Comparison of ENCODE assay signal across 11 cellular contexts in genomic region chr17:27495460-27495859, GRCh38. TPM values are rescaled to one million over a fixed set of nuclear protein-coding genes. Genes with fewer than 3 reads are reported as not detected.
DNase-seq lines count a peak whose midpoint lies in the region; ATAC-seq, FAIRE-seq and TF ChIP-seq lines count a peak whose summit lies in the region.
"Had no signal": no experiment of that assay in that cellular context is flagged by ENCODE, and none has a peak within 500 bp of the region (broad histone marks: within the 10 kb centered on the region; RNA-seq: fewer than 3 reads in every experiment).

No MANE protein-coding gene starts in this region.

- TF ChIP-seq EP300 in stomach (IDR thresholded peaks at IDR 0.05): no peak

- H3K36me3 ChIP-seq in PC-9 (ENCODE audit: low read depth) (no peaks in the 10 kb centered on the region), kidney (ENCODE audit: control insufficient read depth in 1 of 2, insufficient read depth in 2 of 2, low read length in 2 of 2) (no peaks in the 10 kb centered on the region), stomach (no peaks in the 10 kb centered on the region)

- no peaks in the 10 kb centered on the region for H4K20me1 ChIP-seq in PC-9 (ENCODE audit: insufficient read depth)

- CTCF ChIA-PET in PC-9 (lab: Charles Lee): interaction anchor here (2.0 to 2.3 kb wide), 2 partner anchors 85 to 104 kb away, joined by 4 to 6 read pairs; no protein-coding TSS in a partner anchor

- POLR2A ChIA-PET in PC-9 (lab: Charles Lee; ENCODE audit: unreplicated experiment): no interaction called here

- H3K4me3 ChIP-seq in PC-9 (peak overlapping the region; percentile 54; the same call in 1 of the 2 replicates), kidney (ENCODE audit: low read length in 2 of 2) (peak overlapping the region in 1 of 2 donors; percentile 30), stomach (no peak overlapping the region)

- 86 to 96% (median 93%) methylated on average over 6 of the region's 6 CpGs for WGBS in stomach, 5 donors

- H3K27ac ChIP-seq in PC-9 (peak overlapping the region; percentile 82), kidney (ENCODE audit: low read depth in 2 of 2, low read length in 2 of 2) (peak overlapping the region; percentile 83 to 93), stomach (peak overlapping the region; percentile 69 to 89 (median 85))

- H3K36me3 Mint-ChIP-seq in immature natural killer cell: peaks cover 0 to 8% (median 0%) of the 10 kb centered on the region in 3 donors

- no peaks in the 10 kb centered on the region for H3K9me3 ChIP-seq in PC-9 (ENCODE audit: insufficient read depth, low read depth)
- H3K9me3 ChIP-seq in kidney (ENCODE audit: control insufficient read depth in 1 of 2, low read length in 2 of 2): no peaks in the 10 kb centered on the region
- no peaks in the 10 kb centered on the region for H3K9me3 ChIP-seq in stomach

- H3K4me1 Mint-ChIP-seq in immature natural killer cell: peaks cover 16 to 48% of the 10 kb centered on the region in 2 donors

- H2AFZ ChIP-seq in PC-9: no peak overlapping the region

- TF ChIP-seq POLR2A in stomach (IDR thresholded peaks at IDR 0.05): no peak

- ATAC-seq in GM18861 (IDR thresholded peaks at IDR 0.05; ENCODE audit: unreplicated experiment): peak; percentile 43
- ATAC-seq: natural killer cell treated with Interleukin-12 subunit alpha and Interleukin-12 subunit beta and Interleukin-15 and Interleukin-18, amount 100 ng/mL, for 72 hours had no signal

- H3K9me2 ChIP-seq in PC-9 (ENCODE audit: insufficient read depth): no peaks in the 10 kb centered on the region

- H3K4me2 ChIP-seq in PC-9: peak overlapping the region; percentile 85

- peaks cover 23% of the 10 kb centered on the region for H3K4me1 ChIP-seq in PC-9 (replicated peaks; ENCODE audit: insufficient read depth)
- peaks cover 46 to 56% of the 10 kb centered on the region in 2 donors for H3K4me1 ChIP-seq in kidney (ENCODE audit: control insufficient read depth in 1 of 2, insufficient read depth in 1 of 2, low read depth in 1 of 2, low read length in 2 of 2)
- H3K4me1 ChIP-seq in stomach: peaks cover 14 to 57% (median 39%) of the 10 kb centered on the region in 4 donors

- H3K27me3 ChIP-seq in PC-9 (ENCODE audit: insufficient read depth, low read depth) (no peaks in the 10 kb centered on the region), stomach (no peaks in the 10 kb centered on the region)
- H3K27me3 ChIP-seq: foreskin keratinocyte had no signal

- no TSS peak for BruUV-seq in PC-9 (replicated peaks; lab: Mats Ljungman, UMichigan)

- peaks cover 19% of the 10 kb centered on the region for H3F3A ChIP-seq in PC-9 (ENCODE audit: insufficient read depth, low read depth)

- H3K79me2 ChIP-seq in PC-9 (ENCODE audit: low read depth): no peaks in the 10 kb centered on the region; the same call in 1 of the 2 replicates

- DNase-seq in PC-9 (no peak), kidney (no peak), stomach (no peak), NCI-H1092 treated with DMSO at 0.1 percent for 48 hours (lab: John Stamatoyannopoulos, UW) (no peak), NCI-H82 (lab: John Stamatoyannopoulos, UW) (no peak), immature natural killer cell (no peak)
- DNase-seq in activated CD4-positive, alpha-beta T cell treated with anti-CD3 and anti-CD28 coated beads for 1 hour: no peak
- DNase-seq: activated CD4-positive, alpha-beta memory T cell treated with anti-CD3 and anti-CD28 coated beads for 36 hours; foreskin keratinocyte had no signal

- H3K9me3 Mint-ChIP-seq in immature natural killer cell: no peaks in the 10 kb centered on the region
- H3K9me3 Mint-ChIP-seq: natural killer cell treated with Interleukin-12 subunit alpha and Interleukin-12 subunit beta and Interleukin-15 and Interleukin-18, amount 100 ng/mL, for 72 hours had no signal

- no peak overlapping the region for H3K27ac Mint-ChIP-seq in immature natural killer cell
- H3K27ac Mint-ChIP-seq: activated CD4-positive, alpha-beta memory T cell treated with anti-CD3 and anti-CD28 coated beads for 36 hours had no signal

- no peak for TF ChIP-seq CTCF in PC-9 (conservative IDR thresholded peaks at IDR 0.05)
- TF ChIP-seq CTCF in kidney (IDR thresholded peaks at IDR 0.05; ENCODE audit: borderline replicate concordance, extremely low read depth, insufficient read depth): no peak
- no peak for TF ChIP-seq CTCF in stomach (IDR thresholded peaks at IDR 0.05)

- H3K4me3 Mint-ChIP-seq in immature natural killer cell: no peak overlapping the region
- H3K4me3 Mint-ChIP-seq: activated CD4-positive, alpha-beta memory T cell treated with anti-CD3 and anti-CD28 coated beads for 36 hours; natural killer cell treated with Interleukin-12 subunit alpha and Interleukin-12 subunit beta and Interleukin-15 and Interleukin-18, amount 100 ng/mL, for 72 hours had no signal

- intact Hi-C loops in PC-9 (cut with micrococcal nuclease; ENCODE audit: unreplicated experiment) (loop anchor here (2.0 to 10.0 kb wide), 3 partner anchors 35 to 251 kb away; no protein-coding TSS in a partner anchor), kidney (cut with DNase I) (no loop called here), stomach (cut with DNase I; ENCODE audit: low total_unique reads) (no loop called here)

- H3K27me3 Mint-ChIP-seq in immature natural killer cell (ENCODE audit: low read depth in 3 of 3): peaks cover 0 to 2% (median 0%) of the 10 kb centered on the region in 3 donors
- H3K27me3 Mint-ChIP-seq: activated CD4-positive, alpha-beta memory T cell treated with anti-CD3 and anti-CD28 coated beads for 36 hours; natural killer cell treated with Interleukin-12 subunit alpha and Interleukin-12 subunit beta and Interleukin-15 and Interleukin-18, amount 100 ng/mL, for 72 hours had no signal

- H3K9ac ChIP-seq in kidney (ENCODE audit: low read length in 2 of 2): peak overlapping the region in 1 of 2 donors; percentile 61

- no peak for FAIRE-seq in kidney (lab: Jason Lieb, UNC)

RNA-seq across cellular contexts. Expression of gene KSR1, which starts 39.2 kb away (rescaled TPM):
- total RNA-seq in PC-9 (2021): 19.1 and 24.6 TPM in 2 replicates
- 97.3 TPM for total RNA-seq in kidney
- 11.7 TPM for polyA plus RNA-seq in kidney (ENCODE audit: insufficient read depth, low read depth, low replicate concordance)
- 10 to 100 TPM in 3 of 5 donors, 1 to 10 TPM in 2; 2.7 to 32.1 (median 15.1) TPM for total RNA-seq in stomach
- 10 to 100 TPM; 11.6 to 21.2 (median 12.1) TPM for polyA plus RNA-seq in stomach
- polyA plus RNA-seq in immature natural killer cell: 1 to 10 TPM; 1.8 to 5.6 (median 2.6) TPM
